In genomic region chr5:98927242-98927987, GRCh38 we compare ENCODE assay signal across 1 cellular context.
TF ChIP-seq lines count a peak whose summit lies in the region.

No MANE protein-coding gene starts in this region.

TF ChIP-seq in HEK293, 187 proteins besides CTCF, POLR2A, EP300 and RAD21 (continued from another document):
- no peak for TF ChIP-seq ZSCAN18 (tag by site-specific recombination; IDR thresholded peaks at IDR 0.05)
- no peak for TF ChIP-seq MYNN (tag by site-specific recombination; IDR thresholded peaks at IDR 0.05; ENCODE audit: borderline replicate concordance)
- TF ChIP-seq ZNF521 (tag by site-specific recombination; IDR thresholded peaks at IDR 0.05): no peak
- TF ChIP-seq FEZF1 (tag by site-specific recombination; IDR thresholded peaks at IDR 0.05): peak; percentile 58; the same call in 1 of the 2 replicates
- TF ChIP-seq ZNF426 (tag by site-specific recombination; IDR thresholded peaks at IDR 0.05): no peak
- TF ChIP-seq ZNF416 (tag by site-specific recombination; IDR thresholded peaks at IDR 0.05): no peak
- TF ChIP-seq ZNF558 (tag by site-specific recombination; IDR thresholded peaks at IDR 0.05): no peak
- no peak for TF ChIP-seq GFI1B (tag by site-specific recombination; IDR thresholded peaks at IDR 0.05)
- no peak for TF ChIP-seq ZNF596 (tag by site-specific recombination; IDR thresholded peaks at IDR 0.05)
- TF ChIP-seq, protein P1, sequence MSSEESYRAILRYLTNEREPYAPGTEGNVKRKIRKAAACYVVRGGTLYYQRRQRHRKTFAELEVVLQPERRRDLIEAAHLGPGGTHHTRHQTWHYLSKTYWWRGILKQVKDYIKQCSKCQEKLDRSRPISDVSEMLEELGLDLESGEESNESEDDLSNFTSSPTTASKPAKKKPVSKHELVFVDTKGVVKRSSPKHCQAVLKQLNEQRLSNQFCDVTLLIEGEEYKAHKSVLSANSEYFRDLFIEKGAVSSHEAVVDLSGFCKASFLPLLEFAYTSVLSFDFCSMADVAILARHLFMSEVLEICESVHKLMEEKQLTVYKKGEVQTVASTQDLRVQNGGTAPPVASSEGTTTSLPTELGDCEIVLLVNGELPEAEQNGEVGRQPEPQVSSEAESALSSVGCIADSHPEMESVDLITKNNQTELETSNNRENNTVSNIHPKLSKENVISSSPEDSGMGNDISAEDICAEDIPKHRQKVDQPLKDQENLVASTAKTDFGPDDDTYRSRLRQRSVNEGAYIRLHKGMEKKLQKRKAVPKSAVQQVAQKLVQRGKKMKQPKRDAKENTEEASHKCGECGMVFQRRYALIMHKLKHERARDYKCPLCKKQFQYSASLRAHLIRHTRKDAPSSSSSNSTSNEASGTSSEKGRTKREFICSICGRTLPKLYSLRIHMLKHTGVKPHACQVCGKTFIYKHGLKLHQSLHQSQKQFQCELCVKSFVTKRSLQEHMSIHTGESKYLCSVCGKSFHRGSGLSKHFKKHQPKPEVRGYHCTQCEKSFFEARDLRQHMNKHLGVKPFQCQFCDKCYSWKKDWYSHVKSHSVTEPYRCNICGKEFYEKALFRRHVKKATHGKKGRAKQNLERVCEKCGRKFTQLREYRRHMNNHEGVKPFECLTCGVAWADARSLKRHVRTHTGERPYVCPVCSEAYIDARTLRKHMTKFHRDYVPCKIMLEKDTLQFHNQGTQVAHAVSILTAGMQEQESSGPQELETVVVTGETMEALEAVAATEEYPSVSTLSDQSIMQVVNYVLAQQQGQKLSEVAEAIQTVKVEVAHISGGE (tag by site-specific recombination; conservative IDR thresholded peaks at IDR 0.05; ENCODE audit: low read depth): 0 out of 2 replicates have a peak, but pooled peaks have one; percentile 14
- no peak for TF ChIP-seq KLF9 (tag by site-specific recombination; IDR thresholded peaks at IDR 0.05; ENCODE audit: low read depth)
- no peak for TF ChIP-seq ZNF560 (tag by site-specific recombination; IDR thresholded peaks at IDR 0.05; ENCODE audit: borderline replicate concordance)
- no peak for TF ChIP-seq PRDM6 (tag by site-specific recombination; IDR thresholded peaks at IDR 0.05)
- peak; percentile 7; the same call in 1 of the 2 replicates for TF ChIP-seq ZNF394 (tag by site-specific recombination; IDR thresholded peaks at IDR 0.05; ENCODE audit: borderline replicate concordance)
- TF ChIP-seq ZNF776 (tag by site-specific recombination; IDR thresholded peaks at IDR 0.05; ENCODE audit: borderline replicate concordance): no peak
- no peak for TF ChIP-seq ZNF623 (tag by site-specific recombination; IDR thresholded peaks at IDR 0.05)
- no peak for TF ChIP-seq ATF2 (tag by site-specific recombination; IDR thresholded peaks at IDR 0.05; ENCODE audit: low read depth)
- TF ChIP-seq REPIN1 (tag by site-specific recombination; IDR thresholded peaks at IDR 0.05; ENCODE audit: low read depth): no peak
- no peak for TF ChIP-seq ZNF701 (tag by site-specific recombination; IDR thresholded peaks at IDR 0.05)
- TF ChIP-seq, protein P2, sequence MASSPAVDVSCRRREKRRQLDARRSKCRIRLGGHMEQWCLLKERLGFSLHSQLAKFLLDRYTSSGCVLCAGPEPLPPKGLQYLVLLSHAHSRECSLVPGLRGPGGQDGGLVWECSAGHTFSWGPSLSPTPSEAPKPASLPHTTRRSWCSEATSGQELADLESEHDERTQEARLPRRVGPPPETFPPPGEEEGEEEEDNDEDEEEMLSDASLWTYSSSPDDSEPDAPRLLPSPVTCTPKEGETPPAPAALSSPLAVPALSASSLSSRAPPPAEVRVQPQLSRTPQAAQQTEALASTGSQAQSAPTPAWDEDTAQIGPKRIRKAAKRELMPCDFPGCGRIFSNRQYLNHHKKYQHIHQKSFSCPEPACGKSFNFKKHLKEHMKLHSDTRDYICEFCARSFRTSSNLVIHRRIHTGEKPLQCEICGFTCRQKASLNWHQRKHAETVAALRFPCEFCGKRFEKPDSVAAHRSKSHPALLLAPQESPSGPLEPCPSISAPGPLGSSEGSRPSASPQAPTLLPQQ (tag by site-specific recombination; IDR thresholded peaks at IDR 0.05): no peak
- no peak for TF ChIP-seq ZNF707 (tag by site-specific recombination; IDR thresholded peaks at IDR 0.05)
- TF ChIP-seq ZNF274 (IDR thresholded peaks at IDR 0.05; ENCODE audit: low read length): no peak
- TF ChIP-seq ZNF274 (tag by site-specific recombination; IDR thresholded peaks at IDR 0.05; ENCODE audit: borderline replicate concordance): no peak
- no peak for TF ChIP-seq HOXA7 (CRISPR knock-in tag; IDR thresholded peaks at IDR 0.05; ENCODE audit: borderline replicate concordance)
- TF ChIP-seq ZNF221 (tag by site-specific recombination; IDR thresholded peaks at IDR 0.05; ENCODE audit: borderline replicate concordance): no peak
- no peak for TF ChIP-seq ZNF677 (tag by site-specific recombination; IDR thresholded peaks at IDR 0.05)
- no peak for TF ChIP-seq ZNF239 (tag by site-specific recombination; IDR thresholded peaks at IDR 0.05)
- TF ChIP-seq ZNF398 (tag by site-specific recombination; IDR thresholded peaks at IDR 0.05): peak; percentile 55; the same call in 1 of the 2 replicates
- TF ChIP-seq, protein P3, sequence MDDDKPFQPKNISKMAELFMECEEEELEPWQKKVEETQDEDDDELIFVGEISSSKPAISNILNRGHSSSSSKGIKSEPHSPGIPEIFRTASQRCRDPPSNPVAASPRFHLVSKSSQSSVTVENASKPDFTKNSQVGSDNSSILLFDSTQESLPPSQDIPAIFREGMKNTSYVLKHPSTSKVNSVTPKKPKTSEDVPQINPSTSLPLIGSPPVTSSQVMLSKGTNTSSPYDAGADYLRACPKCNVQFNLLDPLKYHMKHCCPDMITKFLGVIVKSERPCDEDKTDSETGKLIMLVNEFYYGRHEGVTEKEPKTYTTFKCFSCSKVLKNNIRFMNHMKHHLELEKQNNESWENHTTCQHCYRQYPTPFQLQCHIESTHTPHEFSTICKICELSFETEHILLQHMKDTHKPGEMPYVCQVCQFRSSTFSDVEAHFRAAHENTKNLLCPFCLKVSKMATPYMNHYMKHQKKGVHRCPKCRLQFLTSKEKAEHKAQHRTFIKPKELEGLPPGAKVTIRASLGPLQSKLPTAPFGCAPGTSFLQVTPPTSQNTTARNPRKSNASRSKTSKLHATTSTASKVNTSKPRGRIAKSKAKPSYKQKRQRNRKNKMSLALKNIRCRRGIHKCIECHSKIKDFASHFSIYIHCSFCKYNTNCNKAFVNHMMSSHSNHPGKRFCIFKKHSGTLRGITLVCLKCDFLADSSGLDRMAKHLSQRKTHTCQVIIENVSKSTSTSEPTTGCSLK (tag by site-specific recombination; IDR thresholded peaks at IDR 0.05): no peak
- no peak for TF ChIP-seq ZNF645 (tag by site-specific recombination; IDR thresholded peaks at IDR 0.05)
- no peak for TF ChIP-seq ZNF585B (tag by site-specific recombination; IDR thresholded peaks at IDR 0.05)
- no peak for TF ChIP-seq ZNF530 (tag by site-specific recombination; IDR thresholded peaks at IDR 0.05; ENCODE audit: low read depth)
- peak; percentile 33; the same call in 1 of the 2 replicates for TF ChIP-seq SP2 (tag by site-specific recombination; IDR thresholded peaks at IDR 0.05)
- TF ChIP-seq ZNF658 (tag by site-specific recombination; IDR thresholded peaks at IDR 0.05): no peak
- no peak for TF ChIP-seq ZNF704 (tag by site-specific recombination; IDR thresholded peaks at IDR 0.05)
- TF ChIP-seq ZNF366 (tag by site-specific recombination; conservative IDR thresholded peaks at IDR 0.05): peak; percentile 67
